10 cellular contexts compared by ENCODE assay signal in genomic region chr5:147404706-147405105, GRCh38.
DNase-seq lines count a peak whose midpoint lies in the region; ATAC-seq and TF ChIP-seq lines count a peak whose summit lies in the region.
"Had no signal": no experiment of that assay in that cellular context is flagged by ENCODE, and none has a peak within 500 bp of the region (broad histone marks: within the 10 kb centered on the region; RNA-seq: fewer than 3 reads in every experiment).

No MANE protein-coding gene starts in this region.

- 80 to 93% (median 84%) methylated on average over 1 of the region's 1 CpG for WGBS in heart left ventricle, 4 donors
- 78 to 87% methylated on average over 1 of the region's 1 CpG for WGBS in aorta, 2 donors

- H3K27ac ChIP-seq in heart left ventricle (peak overlapping the region; percentile 69 to 90 (median 84)), foreskin keratinocyte (peak overlapping the region; percentile 86), aorta (ENCODE audit: low read depth in 1 of 2, low read length in 2 of 2) (peak overlapping the region; percentile 95 to 100)

- H3K36me3 ChIP-seq in heart left ventricle (peaks cover 0 to 69% (median 13%) of the 10 kb centered on the region in 9 donors), aorta (ENCODE audit: control insufficient read depth in 1 of 2, insufficient read depth in 2 of 2, low read length in 1 of 2) (peaks cover 4 to 5% of the 10 kb centered on the region in 2 donors)

- TF ChIP-seq CTCF in heart left ventricle (IDR thresholded peaks at IDR 0.05) (no peak), foreskin keratinocyte (conservative IDR thresholded peaks at IDR 0.05) (no peak)

- ATAC-seq in heart left ventricle (no peak), HG03469 (IDR thresholded peaks at IDR 0.05; ENCODE audit: unreplicated experiment) (peak; percentile 3), foreskin keratinocyte (no peak), aorta (ENCODE audit: low FRiP score) (no peak)
- ATAC-seq: activated CD8-positive, alpha-beta memory T cell treated with anti-CD3 and anti-CD28 coated beads, Interleukin-2, amount 10 ng/mL, durations not matched to agents 7 days and 5 days had no signal

- no peak for TF ChIP-seq POLR2A in heart left ventricle (IDR thresholded peaks at IDR 0.05)

- intact Hi-C loops in heart left ventricle (cut with DNase I) (loop anchor here in 1 of 10 donors (5.0 kb wide), 1 partner anchor 43 kb away; no protein-coding TSS in a partner anchor), cardiac septum (cut with DNase I) (loop anchor here (5.0 kb wide), 1 partner anchor 48 kb away; no protein-coding TSS in a partner anchor), aorta (cut with DNase I) (loop anchor here (2.0 to 10.0 kb wide), 3 partner anchors 48 to 490 kb away; no protein-coding TSS in a partner anchor)

- H3K4me1 ChIP-seq in heart left ventricle (peaks cover 4 to 55% (median 40%) of the 10 kb centered on the region in 12 donors), foreskin keratinocyte (peaks cover 3% of the 10 kb centered on the region), aorta (ENCODE audit: control insufficient read depth in 1 of 2, insufficient read depth in 2 of 2, low read length in 2 of 2) (peaks cover 2 to 7% of the 10 kb centered on the region in 2 donors)

- no peak for DNase-seq in heart left ventricle
- no peak for DNase-seq in cardiac septum (ENCODE audit: low spot score)
- DNase-seq in foreskin keratinocyte, result no peak
- DNase-seq in aorta, result no peak
- no peak for DNase-seq in CD1c-positive myeloid dendritic cell (ENCODE audit: extremely low spot score)
- DNase-seq in cerebellar nuclear complex (lab: John Stamatoyannopoulos, UW), result no peak
- DNase-seq in NCI-H82 (lab: John Stamatoyannopoulos, UW), result no peak
- DNase-seq: activated CD8-positive, alpha-beta memory T cell treated with anti-CD3 and anti-CD28 coated beads, Interleukin-2, amount 10 ng/mL, durations not matched to agents 7 days and 5 days; NCI-H510A treated with DMSO at 0.1 percent for 48 hours had no signal

- H3K9me3 ChIP-seq in heart left ventricle (no peaks in the 10 kb centered on the region), aorta (ENCODE audit: control insufficient read depth, low read length) (no peaks in the 10 kb centered on the region)

- H3K4me3 ChIP-seq in heart left ventricle, result no peak overlapping the region
- H3K4me3 ChIP-seq in aorta (ENCODE audit: low read length in 2 of 2), result no peak overlapping the region

- H3K27me3 ChIP-seq in heart left ventricle (no peaks in the 10 kb centered on the region), foreskin keratinocyte (no peaks in the 10 kb centered on the region), aorta (ENCODE audit: control insufficient read depth in 1 of 2, insufficient read depth in 2 of 2, low read length in 1 of 2) (no peaks in the 10 kb centered on the region)
